4 cellular contexts compared by ENCODE assay signal in the genomic region with DNA sequence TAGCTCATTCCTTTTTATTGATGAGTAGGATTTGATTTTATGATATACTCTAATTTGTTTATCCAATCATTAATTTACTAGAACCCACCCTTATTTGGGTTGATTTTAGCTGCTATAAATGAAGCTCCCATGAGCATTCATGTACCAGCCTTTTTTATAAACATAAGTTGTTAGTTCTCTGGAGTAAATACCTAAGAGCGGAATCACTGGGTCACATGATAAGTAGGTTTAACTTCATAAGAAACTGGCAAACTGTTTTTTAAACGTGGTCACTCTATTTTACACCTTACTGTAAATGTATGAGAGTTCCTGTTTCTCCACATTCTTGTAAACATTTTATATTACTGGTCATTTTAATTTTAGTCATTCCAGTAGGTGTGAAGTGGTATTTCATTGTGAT.
TF ChIP-seq lines count a peak whose summit lies in the region.

No MANE protein-coding gene starts in this region.

TF ChIP-seq in SK-N-SH, 30 proteins besides CTCF, POLR2A, EP300 and RAD21:
- TF ChIP-seq, protein P1, sequence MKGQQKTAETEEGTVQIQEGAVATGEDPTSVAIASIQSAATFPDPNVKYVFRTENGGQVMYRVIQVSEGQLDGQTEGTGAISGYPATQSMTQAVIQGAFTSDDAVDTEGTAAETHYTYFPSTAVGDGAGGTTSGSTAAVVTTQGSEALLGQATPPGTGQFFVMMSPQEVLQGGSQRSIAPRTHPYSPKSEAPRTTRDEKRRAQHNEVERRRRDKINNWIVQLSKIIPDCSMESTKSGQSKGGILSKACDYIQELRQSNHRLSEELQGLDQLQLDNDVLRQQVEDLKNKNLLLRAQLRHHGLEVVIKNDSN (IDR thresholded peaks at IDR 0.05; ENCODE audit: borderline replicate concordance, low read depth): 0 out of 2 replicates have a peak, but pooled peaks have one; percentile 40
- TF ChIP-seq YY1 (IDR thresholded peaks at IDR 0.05; ENCODE audit: low read depth): no peak

TF ChIP-seq in SK-N-SH treated with all-trans-retinoic acid at 6 μM for 48 hours, 23 proteins besides CTCF, POLR2A, EP300 and RAD21 (continues in another document):
- TF ChIP-seq BACH2 (CRISPR knock-in tag; IDR thresholded peaks at IDR 0.05; ENCODE audit: borderline replicate concordance) (no peak), TCF4 (CRISPR knock-in tag; IDR thresholded peaks at IDR 0.05; ENCODE audit: borderline replicate concordance) (no peak), ZNF70 (CRISPR knock-in tag; IDR thresholded peaks at IDR 0.05) (no peak), RARB (CRISPR knock-in tag; IDR thresholded peaks at IDR 0.05) (no peak), SNAI2 (CRISPR knock-in tag; IDR thresholded peaks at IDR 0.05) (no peak), PPARA (CRISPR knock-in tag; IDR thresholded peaks at IDR 0.05; ENCODE audit: borderline replicate concordance) (no peak), PATZ1 (CRISPR knock-in tag; IDR thresholded peaks at IDR 0.05; ENCODE audit: borderline replicate concordance) (no peak)
- TF ChIP-seq, protein P2, sequence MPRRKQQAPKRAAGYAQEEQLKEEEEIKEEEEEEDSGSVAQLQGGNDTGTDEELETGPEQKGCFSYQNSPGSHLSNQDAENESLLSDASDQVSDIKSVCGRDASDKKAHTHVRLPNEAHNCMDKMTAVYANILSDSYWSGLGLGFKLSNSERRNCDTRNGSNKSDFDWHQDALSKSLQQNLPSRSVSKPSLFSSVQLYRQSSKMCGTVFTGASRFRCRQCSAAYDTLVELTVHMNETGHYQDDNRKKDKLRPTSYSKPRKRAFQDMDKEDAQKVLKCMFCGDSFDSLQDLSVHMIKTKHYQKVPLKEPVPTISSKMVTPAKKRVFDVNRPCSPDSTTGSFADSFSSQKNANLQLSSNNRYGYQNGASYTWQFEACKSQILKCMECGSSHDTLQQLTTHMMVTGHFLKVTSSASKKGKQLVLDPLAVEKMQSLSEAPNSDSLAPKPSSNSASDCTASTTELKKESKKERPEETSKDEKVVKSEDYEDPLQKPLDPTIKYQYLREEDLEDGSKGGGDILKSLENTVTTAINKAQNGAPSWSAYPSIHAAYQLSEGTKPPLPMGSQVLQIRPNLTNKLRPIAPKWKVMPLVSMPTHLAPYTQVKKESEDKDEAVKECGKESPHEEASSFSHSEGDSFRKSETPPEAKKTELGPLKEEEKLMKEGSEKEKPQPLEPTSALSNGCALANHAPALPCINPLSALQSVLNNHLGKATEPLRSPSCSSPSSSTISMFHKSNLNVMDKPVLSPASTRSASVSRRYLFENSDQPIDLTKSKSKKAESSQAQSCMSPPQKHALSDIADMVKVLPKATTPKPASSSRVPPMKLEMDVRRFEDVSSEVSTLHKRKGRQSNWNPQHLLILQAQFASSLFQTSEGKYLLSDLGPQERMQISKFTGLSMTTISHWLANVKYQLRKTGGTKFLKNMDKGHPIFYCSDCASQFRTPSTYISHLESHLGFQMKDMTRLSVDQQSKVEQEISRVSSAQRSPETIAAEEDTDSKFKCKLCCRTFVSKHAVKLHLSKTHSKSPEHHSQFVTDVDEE (CRISPR knock-in tag; IDR thresholded peaks at IDR 0.05): no peak
- TF ChIP-seq, protein P3, sequence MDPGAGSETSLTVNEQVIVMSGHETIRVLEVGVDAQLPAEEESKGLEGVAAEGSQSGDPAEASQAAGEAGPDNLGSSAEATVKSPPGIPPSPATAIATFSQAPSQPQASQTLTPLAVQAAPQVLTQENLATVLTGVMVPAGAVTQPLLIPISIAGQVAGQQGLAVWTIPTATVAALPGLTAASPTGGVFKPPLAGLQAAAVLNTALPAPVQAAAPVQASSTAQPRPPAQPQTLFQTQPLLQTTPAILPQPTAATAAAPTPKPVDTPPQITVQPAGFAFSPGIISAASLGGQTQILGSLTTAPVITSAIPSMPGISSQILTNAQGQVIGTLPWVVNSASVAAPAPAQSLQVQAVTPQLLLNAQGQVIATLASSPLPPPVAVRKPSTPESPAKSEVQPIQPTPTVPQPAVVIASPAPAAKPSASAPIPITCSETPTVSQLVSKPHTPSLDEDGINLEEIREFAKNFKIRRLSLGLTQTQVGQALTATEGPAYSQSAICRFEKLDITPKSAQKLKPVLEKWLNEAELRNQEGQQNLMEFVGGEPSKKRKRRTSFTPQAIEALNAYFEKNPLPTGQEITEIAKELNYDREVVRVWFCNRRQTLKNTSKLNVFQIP (CRISPR knock-in tag; IDR thresholded peaks at IDR 0.05; ENCODE audit: borderline replicate concordance, low read depth): no peak

TF ChIP-seq in K562, 482 proteins besides CTCF, POLR2A, EP300 and RAD21:
- no peak for TF ChIP-seq TAF9B (IDR thresholded peaks at IDR 0.05; ENCODE audit: partially characterized antibody)
- TF ChIP-seq, protein P4, sequence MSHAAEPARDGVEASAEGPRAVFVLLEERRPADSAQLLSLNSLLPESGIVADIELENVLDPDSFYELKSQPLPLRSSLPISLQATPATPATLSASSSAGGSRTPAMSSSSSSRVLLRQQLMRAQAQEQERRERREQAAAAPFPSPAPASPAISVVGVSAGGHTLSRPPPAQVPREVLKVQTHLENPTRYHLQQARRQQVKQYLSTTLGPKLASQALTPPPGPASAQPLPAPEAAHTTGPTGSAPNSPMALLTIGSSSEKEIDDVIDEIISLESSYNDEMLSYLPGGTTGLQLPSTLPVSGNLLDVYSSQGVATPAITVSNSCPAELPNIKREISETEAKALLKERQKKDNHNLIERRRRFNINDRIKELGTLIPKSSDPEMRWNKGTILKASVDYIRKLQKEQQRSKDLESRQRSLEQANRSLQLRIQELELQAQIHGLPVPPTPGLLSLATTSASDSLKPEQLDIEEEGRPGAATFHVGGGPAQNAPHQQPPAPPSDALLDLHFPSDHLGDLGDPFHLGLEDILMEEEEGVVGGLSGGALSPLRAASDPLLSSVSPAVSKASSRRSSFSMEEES (CRISPR knock-in tag; IDR thresholded peaks at IDR 0.05): peak; percentile 18; the same call in 1 of the 2 replicates

TF ChIP-seq in HepG2, 621 proteins besides CTCF, POLR2A, EP300 and RAD21:
- TF ChIP-seq SALL2 (CRISPR knock-in tag; IDR thresholded peaks at IDR 0.05): no peak
- no peak for TF ChIP-seq ZNF282 (IDR thresholded peaks at IDR 0.05; ENCODE audit: partially characterized antibody)
- TF ChIP-seq, protein P5, sequence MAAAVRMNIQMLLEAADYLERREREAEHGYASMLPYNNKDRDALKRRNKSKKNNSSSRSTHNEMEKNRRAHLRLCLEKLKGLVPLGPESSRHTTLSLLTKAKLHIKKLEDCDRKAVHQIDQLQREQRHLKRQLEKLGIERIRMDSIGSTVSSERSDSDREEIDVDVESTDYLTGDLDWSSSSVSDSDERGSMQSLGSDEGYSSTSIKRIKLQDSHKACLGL (CRISPR knock-in tag; IDR thresholded peaks at IDR 0.05): no peak
- TF ChIP-seq, protein P6, sequence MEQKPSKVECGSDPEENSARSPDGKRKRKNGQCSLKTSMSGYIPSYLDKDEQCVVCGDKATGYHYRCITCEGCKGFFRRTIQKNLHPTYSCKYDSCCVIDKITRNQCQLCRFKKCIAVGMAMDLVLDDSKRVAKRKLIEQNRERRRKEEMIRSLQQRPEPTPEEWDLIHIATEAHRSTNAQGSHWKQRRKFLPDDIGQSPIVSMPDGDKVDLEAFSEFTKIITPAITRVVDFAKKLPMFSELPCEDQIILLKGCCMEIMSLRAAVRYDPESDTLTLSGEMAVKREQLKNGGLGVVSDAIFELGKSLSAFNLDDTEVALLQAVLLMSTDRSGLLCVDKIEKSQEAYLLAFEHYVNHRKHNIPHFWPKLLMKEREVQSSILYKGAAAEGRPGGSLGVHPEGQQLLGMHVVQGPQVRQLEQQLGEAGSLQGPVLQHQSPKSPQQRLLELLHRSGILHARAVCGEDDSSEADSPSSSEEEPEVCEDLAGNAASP (CRISPR knock-in tag; IDR thresholded peaks at IDR 0.05; ENCODE audit: borderline replicate concordance): no peak
- TF ChIP-seq ATAD3A (CRISPR knock-in tag; IDR thresholded peaks at IDR 0.05): no peak
- no peak for TF ChIP-seq ZNF407 (CRISPR knock-in tag; IDR thresholded peaks at IDR 0.05; ENCODE audit: not compliant biosample characterization)
- TF ChIP-seq MLXIP (CRISPR knock-in tag; IDR thresholded peaks at IDR 0.05; ENCODE audit: borderline replicate concordance): no peak
